18 cellular contexts compared by ENCODE assay signal in the genomic region with DNA sequence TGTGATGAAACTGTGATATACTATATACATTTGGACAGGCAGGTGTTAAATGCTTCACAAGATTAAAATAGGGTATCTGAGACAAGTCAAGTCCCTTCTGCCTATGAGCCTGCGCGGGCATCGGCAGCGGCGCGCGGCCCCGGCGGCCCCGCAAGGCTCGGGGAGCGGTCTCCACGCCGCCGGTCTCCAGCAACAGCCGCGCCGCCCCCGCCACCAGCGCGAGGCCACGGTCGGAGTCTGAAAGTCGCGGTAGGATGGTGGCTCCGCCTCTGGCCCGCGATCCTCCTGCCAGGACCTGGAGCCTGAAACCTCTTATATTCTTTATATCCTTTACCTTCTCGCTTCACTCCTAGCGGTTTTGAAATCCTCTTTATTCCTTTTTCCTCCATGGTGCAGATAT.
"Had no signal": no experiment of that assay in that cellular context is flagged by ENCODE, and none has a peak within 500 bp of the region (broad histone marks: within the 10 kb centered on the region; RNA-seq: fewer than 3 reads in every experiment).

No MANE protein-coding gene starts in this region.

- H3K27ac ChIP-seq: esophagus squamous epithelium, gastroesophageal sphincter, tibial artery, upper lobe of right lung, vagina had no signal

- H3K27me3 Mint-ChIP-seq: dendritic cell treated with granulocyte-macrophage colony-stimulating factor and Interleukin-4, amounts not matched to agents 40 ng/mL and 50 ng/mL, for 4 days had no signal

- DNase-seq: esophagus squamous epithelium; foreskin fibroblast; glutamatergic neuron; left cardiac atrium; left ventricle myocardium superior; mucosa of descending colon; natural killer cell; small intestine; stimulated activated CD4-positive, alpha-beta T cell treated with anti-CD3 and anti-CD28 coated beads, Interleukin-12 subunit alpha, Interleukin-12 subunit beta, amount 100 ng/mL, for 4 hours; stimulated activated naive CD8-positive, alpha-beta T cell treated with anti-CD3 and anti-CD28 coated beads, Interleukin-15, Interleukin-2, amounts not matched to agents 100 U/mL and 50 U/mL, for 24 hours; tibial artery; upper lobe of right lung had no signal

- H3K27ac Mint-ChIP-seq: dendritic cell treated with granulocyte-macrophage colony-stimulating factor and Interleukin-4, amounts not matched to agents 40 ng/mL and 50 ng/mL, for 4 days; natural killer cell had no signal

- H3K9me3 ChIP-seq: esophagus squamous epithelium, gastroesophageal sphincter, mucosa of descending colon, tibial artery, upper lobe of right lung, vagina had no signal

- H3K9me3 Mint-ChIP-seq: natural killer cell had no signal

- H3K27me3 ChIP-seq: esophagus squamous epithelium, gastroesophageal sphincter, tibial artery, upper lobe of right lung, vagina had no signal

- H3K4me1 Mint-ChIP-seq: natural killer cell, neural crest cell had no signal

- H3K4me1 ChIP-seq: esophagus squamous epithelium, gastroesophageal sphincter, tibial artery, upper lobe of right lung, vagina had no signal

- FAIRE-seq: colon, keratinocyte, small intestine had no signal

- H3K4me3 Mint-ChIP-seq: dendritic cell treated with granulocyte-macrophage colony-stimulating factor and Interleukin-4, amounts not matched to agents 40 ng/mL and 50 ng/mL, for 4 days; natural killer cell; neural crest cell had no signal

- H3K4me3 ChIP-seq: esophagus squamous epithelium, gastroesophageal sphincter, mucosa of descending colon, tibial artery, upper lobe of right lung, vagina had no signal
